ENCODE assay signal across 9 cellular contexts in genomic region chr1:192575499-192576189, GRCh38. TPM values are rescaled to one million over a fixed set of nuclear protein-coding genes. Genes with fewer than 3 reads are reported as not detected.
DNase-seq lines count a peak whose midpoint lies in the region; ATAC-seq and TF ChIP-seq lines count a peak whose summit lies in the region.
"Had no signal": no experiment of that assay in that cellular context is flagged by ENCODE, and none has a peak within 500 bp of the region (broad histone marks: within the 10 kb centered on the region; RNA-seq: fewer than 3 reads in every experiment).

TSS of gene RGS1 (plus strand) at chr1:192575773. CDS start at chr1:192575793, 20 bp downstream.

- H3K36me3 ChIP-seq in mesodermal cell (ENCODE audit: control insufficient read depth, insufficient read depth, low read length) (no peaks in the 10 kb centered on the region), thoracic aorta (no peaks in the 10 kb centered on the region)

- no peaks in the 10 kb centered on the region for H3K9me3 ChIP-seq in mesodermal cell (ENCODE audit: control insufficient read depth, low read length)
- H3K9me3 ChIP-seq in thoracic aorta: no peaks in the 10 kb centered on the region

- TF ChIP-seq POLR2A in GM18505 (IDR thresholded peaks at IDR 0.05; ENCODE audit: borderline replicate concordance, extremely low read depth, insufficient read depth, insufficient read length): peak; percentile 91

- peak; percentile 96 for DNase-seq in OCI-M1 (lab: John Stamatoyannopoulos, UW)
- DNase-seq in activated gamma-delta T cell treated with anti-CD3 and anti-CD28 coated beads, Interleukin-2, amount 50 U/mL, for 16 hours (ENCODE audit: low read depth): peak; percentile 31
- DNase-seq in thoracic aorta (ENCODE audit: low spot score): no peak
- no peak for DNase-seq in NCI-H1092 treated with DMSO at 0.1 percent for 48 hours (lab: John Stamatoyannopoulos, UW)
- DNase-seq in NCI-H128 (lab: John Stamatoyannopoulos, UW; ENCODE audit: unreplicated experiment): no peak

- H3K27ac ChIP-seq in mesodermal cell (ENCODE audit: low read depth, low read length, severe bottlenecking) (no peak within 1 kb of the TSS), thoracic aorta (no peak within 1 kb of the TSS)

- peaks cover 37% of the 10 kb centered on the region for H3K4me1 ChIP-seq in mesodermal cell (ENCODE audit: control insufficient read depth, insufficient read depth, low read length, poor library complexity, severe bottlenecking)
- H3K4me1 ChIP-seq in thoracic aorta (ENCODE audit: control insufficient read depth in 1 of 2, low read depth in 2 of 2): no peaks in the 10 kb centered on the region

- peak within 1 kb of the TSS; percentile 3 for H3K4me3 ChIP-seq in mesodermal cell (ENCODE audit: extremely low read depth, insufficient read depth, low read length, poor library complexity, severe bottlenecking)
- H3K4me3 ChIP-seq in thoracic aorta: peak within 1 kb of the TSS; percentile 54
- H3K4me3 ChIP-seq: K562 had no signal

- 78 to 100% methylated on average over 4 of the region's 7 CpGs for WGBS in mesodermal cell (ENCODE audit: insufficient coverage in 2 of 2), 2 experiments

- TF ChIP-seq CTCF in thoracic aorta (IDR thresholded peaks at IDR 0.05): no peak

- ATAC-seq in GM18505 (IDR thresholded peaks at IDR 0.05; ENCODE audit: unreplicated experiment) (peak; percentile 83), HG02759 (IDR thresholded peaks at IDR 0.05; ENCODE audit: unreplicated experiment) (peak; percentile 85), thoracic aorta (ENCODE audit: insufficient number of reproducible peaks, low FRiP score, low read depth) (no peak)
- ATAC-seq: K562 had no signal

- no peaks in the 10 kb centered on the region for H3K27me3 ChIP-seq in thoracic aorta (replicated peaks; ENCODE audit: insufficient read depth)

RNA-seq across cellular contexts. Expression of gene RGS1, which starts in this region (rescaled TPM):
- 9.3 TPM for polyA plus RNA-seq in mesodermal cell (2013, experiment 1 of 2)
- 14.9 TPM for polyA plus RNA-seq in mesodermal cell (2013, experiment 2 of 2)
- 100 to 1,000 TPM in 1 of 2 donors, 10 to 100 TPM in 1; 54.0 to 127 TPM for total RNA-seq in thoracic aorta
- total RNA-seq: K562 had no signal
- polyA plus RNA-seq: K562 had no signal

Comparison
In these comparisons a context has a peak if more than half of its experiments do, and no peak if none do; other contexts are left out.
1. DNase-seq: peak in OCI-M1 (single experiment) and activated gamma-delta T cell treated with anti-CD3 and anti-CD28 coated beads, Interleukin-2, amount 50 U/mL, for 16 hours (single experiment); none in thoracic aorta (single experiment), NCI-H1092 treated with DMSO at 0.1 percent for 48 hours (single experiment) and NCI-H128 (single experiment).